3 cellular contexts compared by ENCODE assay signal in the genomic region with DNA sequence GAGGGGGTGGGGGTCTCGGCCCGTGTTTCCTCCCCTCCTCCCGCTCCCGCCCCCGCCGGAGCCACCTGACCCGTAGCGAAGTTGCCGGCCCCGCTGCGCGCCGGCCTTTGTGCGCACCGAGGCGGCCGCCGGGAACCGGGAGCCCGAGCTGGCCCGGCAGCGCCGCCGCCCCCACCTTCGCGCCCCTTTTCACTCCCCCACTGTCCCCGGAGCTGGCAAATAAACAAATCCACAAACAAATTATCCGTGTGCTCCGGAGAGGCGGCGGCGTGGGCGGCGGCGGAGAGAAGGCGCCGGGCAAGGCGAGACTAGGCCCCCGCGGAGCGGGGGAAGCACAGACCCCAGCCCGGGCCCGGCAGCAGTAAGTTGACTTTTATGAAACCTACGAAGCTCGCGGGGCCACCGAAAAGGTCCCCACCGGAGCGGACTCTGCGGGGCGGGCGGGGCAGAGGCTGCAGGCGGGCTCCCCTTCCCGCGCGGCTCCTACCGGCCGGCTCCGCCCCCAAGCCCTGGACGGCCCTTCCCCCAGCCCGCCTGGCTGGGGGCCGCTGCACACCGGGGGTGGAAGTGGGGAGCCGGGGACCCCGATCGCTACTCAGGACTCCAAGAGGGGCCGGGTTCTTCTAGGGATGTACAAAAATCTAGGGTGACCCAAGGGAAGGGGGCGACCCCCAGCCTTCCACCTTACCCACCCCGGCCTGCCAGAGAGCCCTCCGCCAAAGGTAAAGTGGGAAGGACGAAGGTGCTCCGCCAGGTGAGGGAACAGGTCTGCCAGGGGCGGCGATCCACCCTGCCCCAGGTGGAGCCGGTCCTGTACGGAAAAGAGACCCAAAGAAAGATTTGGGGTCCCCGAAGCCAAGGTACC.
TF ChIP-seq lines count a peak whose summit lies in the region.

No MANE protein-coding gene starts in this region.

TF ChIP-seq in A549, 52 proteins besides CTCF, POLR2A, EP300 and RAD21:
- TF ChIP-seq, protein P1, sequence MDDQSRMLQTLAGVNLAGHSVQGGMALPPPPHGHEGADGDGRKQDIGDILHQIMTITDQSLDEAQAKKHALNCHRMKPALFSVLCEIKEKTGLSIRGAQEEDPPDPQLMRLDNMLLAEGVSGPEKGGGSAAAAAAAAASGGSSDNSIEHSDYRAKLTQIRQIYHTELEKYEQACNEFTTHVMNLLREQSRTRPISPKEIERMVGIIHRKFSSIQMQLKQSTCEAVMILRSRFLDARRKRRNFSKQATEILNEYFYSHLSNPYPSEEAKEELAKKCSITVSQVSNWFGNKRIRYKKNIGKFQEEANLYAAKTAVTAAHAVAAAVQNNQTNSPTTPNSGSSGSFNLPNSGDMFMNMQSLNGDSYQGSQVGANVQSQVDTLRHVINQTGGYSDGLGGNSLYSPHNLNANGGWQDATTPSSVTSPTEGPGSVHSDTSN (IDR thresholded peaks at IDR 0.05), result no peak
- TF ChIP-seq HDAC2 (IDR thresholded peaks at IDR 0.05) (no peak), HEYL (CRISPR knock-in tag; IDR thresholded peaks at IDR 0.05) (no peak), TP53 (CRISPR knock-in tag; IDR thresholded peaks at IDR 0.05) (no peak), HOXA7 (CRISPR knock-in tag; IDR thresholded peaks at IDR 0.05) (no peak), ZC3H11A (IDR thresholded peaks at IDR 0.05) (no peak), RARB (CRISPR knock-in tag; IDR thresholded peaks at IDR 0.05) (no peak), JUN (IDR thresholded peaks at IDR 0.05) (no peak), ATOH8 (CRISPR knock-in tag; IDR thresholded peaks at IDR 0.05; ENCODE audit: low read depth) (no peak), KDM1A (IDR thresholded peaks at IDR 0.05; ENCODE audit: low read depth) (no peak), NPAS2 (CRISPR knock-in tag; IDR thresholded peaks at IDR 0.05; ENCODE audit: borderline replicate concordance) (no peak), GATA3 (IDR thresholded peaks at IDR 0.05; ENCODE audit: borderline replicate concordance) (no peak), MYC (IDR thresholded peaks at IDR 0.05; ENCODE audit: borderline replicate concordance, low read length) (no peak)
- TF ChIP-seq, protein P2, sequence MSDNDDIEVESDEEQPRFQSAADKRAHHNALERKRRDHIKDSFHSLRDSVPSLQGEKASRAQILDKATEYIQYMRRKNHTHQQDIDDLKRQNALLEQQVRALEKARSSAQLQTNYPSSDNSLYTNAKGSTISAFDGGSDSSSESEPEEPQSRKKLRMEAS (IDR thresholded peaks at IDR 0.05), result no peak
- TF ChIP-seq, protein P3, sequence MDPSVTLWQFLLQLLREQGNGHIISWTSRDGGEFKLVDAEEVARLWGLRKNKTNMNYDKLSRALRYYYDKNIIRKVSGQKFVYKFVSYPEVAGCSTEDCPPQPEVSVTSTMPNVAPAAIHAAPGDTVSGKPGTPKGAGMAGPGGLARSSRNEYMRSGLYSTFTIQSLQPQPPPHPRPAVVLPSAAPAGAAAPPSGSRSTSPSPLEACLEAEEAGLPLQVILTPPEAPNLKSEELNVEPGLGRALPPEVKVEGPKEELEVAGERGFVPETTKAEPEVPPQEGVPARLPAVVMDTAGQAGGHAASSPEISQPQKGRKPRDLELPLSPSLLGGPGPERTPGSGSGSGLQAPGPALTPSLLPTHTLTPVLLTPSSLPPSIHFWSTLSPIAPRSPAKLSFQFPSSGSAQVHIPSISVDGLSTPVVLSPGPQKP (IDR thresholded peaks at IDR 0.05; ENCODE audit: low read depth, low read length), result no peak

TF ChIP-seq in GM23338, 12 proteins besides CTCF, POLR2A, EP300 and RAD21:
- TF ChIP-seq, protein P4, sequence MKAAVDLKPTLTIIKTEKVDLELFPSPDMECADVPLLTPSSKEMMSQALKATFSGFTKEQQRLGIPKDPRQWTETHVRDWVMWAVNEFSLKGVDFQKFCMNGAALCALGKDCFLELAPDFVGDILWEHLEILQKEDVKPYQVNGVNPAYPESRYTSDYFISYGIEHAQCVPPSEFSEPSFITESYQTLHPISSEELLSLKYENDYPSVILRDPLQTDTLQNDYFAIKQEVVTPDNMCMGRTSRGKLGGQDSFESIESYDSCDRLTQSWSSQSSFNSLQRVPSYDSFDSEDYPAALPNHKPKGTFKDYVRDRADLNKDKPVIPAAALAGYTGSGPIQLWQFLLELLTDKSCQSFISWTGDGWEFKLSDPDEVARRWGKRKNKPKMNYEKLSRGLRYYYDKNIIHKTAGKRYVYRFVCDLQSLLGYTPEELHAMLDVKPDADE (IDR thresholded peaks at IDR 0.05), result no peak
- peak; percentile 54 for TF ChIP-seq EZH2 (IDR thresholded peaks at IDR 0.05; ENCODE audit: low read depth, unreplicated experiment)
- TF ChIP-seq JUNB (IDR thresholded peaks at IDR 0.05; ENCODE audit: unreplicated experiment), result no peak
- no peak for TF ChIP-seq ZNF331 (CRISPR knock-in tag; IDR thresholded peaks at IDR 0.05; ENCODE audit: low read depth)
- TF ChIP-seq, protein P5, sequence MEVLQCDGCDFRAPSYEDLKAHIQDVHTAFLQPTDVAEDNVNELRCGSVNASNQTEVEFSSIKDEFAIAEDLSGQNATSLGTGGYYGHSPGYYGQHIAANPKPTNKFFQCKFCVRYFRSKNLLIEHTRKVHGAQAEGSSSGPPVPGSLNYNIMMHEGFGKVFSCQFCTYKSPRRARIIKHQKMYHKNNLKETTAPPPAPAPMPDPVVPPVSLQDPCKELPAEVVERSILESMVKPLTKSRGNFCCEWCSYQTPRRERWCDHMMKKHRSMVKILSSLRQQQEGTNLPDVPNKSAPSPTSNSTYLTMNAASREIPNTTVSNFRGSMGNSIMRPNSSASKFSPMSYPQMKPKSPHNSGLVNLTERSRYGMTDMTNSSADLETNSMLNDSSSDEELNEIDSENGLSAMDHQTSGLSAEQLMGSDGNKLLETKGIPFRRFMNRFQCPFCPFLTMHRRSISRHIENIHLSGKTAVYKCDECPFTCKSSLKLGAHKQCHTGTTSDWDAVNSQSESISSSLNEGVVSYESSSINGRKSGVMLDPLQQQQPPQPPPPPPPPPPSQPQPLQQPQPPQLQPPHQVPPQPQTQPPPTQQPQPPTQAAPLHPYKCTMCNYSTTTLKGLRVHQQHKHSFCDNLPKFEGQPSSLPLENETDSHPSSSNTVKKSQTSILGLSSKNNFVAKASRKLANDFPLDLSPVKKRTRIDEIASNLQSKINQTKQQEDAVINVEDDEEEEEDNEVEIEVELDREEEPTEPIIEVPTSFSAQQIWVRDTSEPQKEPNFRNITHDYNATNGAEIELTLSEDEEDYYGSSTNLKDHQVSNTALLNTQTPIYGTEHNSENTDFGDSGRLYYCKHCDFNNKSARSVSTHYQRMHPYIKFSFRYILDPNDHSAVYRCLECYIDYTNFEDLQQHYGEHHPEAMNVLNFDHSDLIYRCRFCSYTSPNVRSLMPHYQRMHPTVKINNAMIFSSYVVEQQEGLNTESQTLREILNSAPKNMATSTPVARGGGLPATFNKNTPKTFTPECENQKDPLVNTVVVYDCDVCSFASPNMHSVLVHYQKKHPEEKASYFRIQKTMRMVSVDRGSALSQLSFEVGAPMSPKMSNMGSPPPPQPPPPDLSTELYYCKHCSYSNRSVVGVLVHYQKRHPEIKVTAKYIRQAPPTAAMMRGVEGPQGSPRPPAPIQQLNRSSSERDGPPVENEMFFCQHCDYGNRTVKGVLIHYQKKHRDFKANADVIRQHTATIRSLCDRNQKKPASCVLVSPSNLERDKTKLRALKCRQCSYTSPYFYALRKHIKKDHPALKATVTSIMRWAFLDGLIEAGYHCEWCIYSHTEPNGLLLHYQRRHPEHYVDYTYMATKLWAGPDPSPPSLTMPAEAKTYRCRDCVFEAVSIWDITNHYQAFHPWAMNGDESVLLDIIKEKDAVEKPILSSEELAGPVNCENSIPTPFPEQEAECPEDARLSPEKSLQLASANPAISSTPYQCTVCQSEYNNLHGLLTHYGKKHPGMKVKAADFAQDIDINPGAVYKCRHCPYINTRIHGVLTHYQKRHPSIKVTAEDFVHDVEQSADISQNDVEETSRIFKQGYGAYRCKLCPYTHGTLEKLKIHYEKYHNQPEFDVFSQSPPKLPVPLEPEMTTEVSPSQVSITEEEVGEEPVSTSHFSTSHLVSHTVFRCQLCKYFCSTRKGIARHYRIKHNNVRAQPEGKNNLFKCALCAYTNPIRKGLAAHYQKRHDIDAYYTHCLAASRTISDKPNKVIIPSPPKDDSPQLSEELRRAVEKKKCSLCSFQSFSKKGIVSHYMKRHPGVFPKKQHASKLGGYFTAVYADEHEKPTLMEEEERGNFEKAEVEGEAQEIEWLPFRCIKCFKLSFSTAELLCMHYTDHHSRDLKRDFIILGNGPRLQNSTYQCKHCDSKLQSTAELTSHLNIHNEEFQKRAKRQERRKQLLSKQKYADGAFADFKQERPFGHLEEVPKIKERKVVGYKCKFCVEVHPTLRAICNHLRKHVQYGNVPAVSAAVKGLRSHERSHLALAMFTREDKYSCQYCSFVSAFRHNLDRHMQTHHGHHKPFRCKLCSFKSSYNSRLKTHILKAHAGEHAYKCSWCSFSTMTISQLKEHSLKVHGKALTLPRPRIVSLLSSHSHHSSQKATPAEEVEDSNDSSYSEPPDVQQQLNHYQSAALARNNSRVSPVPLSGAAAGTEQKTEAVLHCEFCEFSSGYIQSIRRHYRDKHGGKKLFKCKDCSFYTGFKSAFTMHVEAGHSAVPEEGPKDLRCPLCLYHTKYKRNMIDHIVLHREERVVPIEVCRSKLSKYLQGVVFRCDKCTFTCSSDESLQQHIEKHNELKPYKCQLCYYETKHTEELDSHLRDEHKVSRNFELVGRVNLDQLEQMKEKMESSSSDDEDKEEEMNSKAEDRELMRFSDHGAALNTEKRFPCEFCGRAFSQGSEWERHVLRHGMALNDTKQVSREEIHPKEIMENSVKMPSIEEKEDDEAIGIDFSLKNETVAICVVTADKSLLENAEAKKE (CRISPR knock-in tag; IDR thresholded peaks at IDR 0.05), result no peak
TF ChIP-seq in GM23338: peak in this region for 1.

TF ChIP-seq in K562, 482 proteins besides CTCF, POLR2A, EP300 and RAD21:
- peak; percentile 46 for TF ChIP-seq PCBP1 (IDR thresholded peaks at IDR 0.05; ENCODE audit: low read depth, low read length, poor library complexity, severe bottlenecking)
- TF ChIP-seq ZNF589 (CRISPR knock-in tag; IDR thresholded peaks at IDR 0.05; ENCODE audit: low read depth), result no peak
- TF ChIP-seq, protein P6, sequence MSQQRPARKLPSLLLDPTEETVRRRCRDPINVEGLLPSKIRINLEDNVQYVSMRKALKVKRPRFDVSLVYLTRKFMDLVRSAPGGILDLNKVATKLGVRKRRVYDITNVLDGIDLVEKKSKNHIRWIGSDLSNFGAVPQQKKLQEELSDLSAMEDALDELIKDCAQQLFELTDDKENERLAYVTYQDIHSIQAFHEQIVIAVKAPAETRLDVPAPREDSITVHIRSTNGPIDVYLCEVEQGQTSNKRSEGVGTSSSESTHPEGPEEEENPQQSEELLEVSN (IDR thresholded peaks at IDR 0.05; ENCODE audit: borderline replicate concordance in 1 of 2, extremely low read depth in 1 of 2, insufficient read depth in 1 of 2, insufficient read length in 1 of 2, low read depth in 1 of 2, low read length in 1 of 2, poor library complexity in 1 of 2, severe bottlenecking in 1 of 2), result peak in 1 of 2 experiments; percentile 24
- no peak for TF ChIP-seq E2F4 (CRISPR knock-in tag; IDR thresholded peaks at IDR 0.05; ENCODE audit: low read depth)
